In the genomic region with DNA sequence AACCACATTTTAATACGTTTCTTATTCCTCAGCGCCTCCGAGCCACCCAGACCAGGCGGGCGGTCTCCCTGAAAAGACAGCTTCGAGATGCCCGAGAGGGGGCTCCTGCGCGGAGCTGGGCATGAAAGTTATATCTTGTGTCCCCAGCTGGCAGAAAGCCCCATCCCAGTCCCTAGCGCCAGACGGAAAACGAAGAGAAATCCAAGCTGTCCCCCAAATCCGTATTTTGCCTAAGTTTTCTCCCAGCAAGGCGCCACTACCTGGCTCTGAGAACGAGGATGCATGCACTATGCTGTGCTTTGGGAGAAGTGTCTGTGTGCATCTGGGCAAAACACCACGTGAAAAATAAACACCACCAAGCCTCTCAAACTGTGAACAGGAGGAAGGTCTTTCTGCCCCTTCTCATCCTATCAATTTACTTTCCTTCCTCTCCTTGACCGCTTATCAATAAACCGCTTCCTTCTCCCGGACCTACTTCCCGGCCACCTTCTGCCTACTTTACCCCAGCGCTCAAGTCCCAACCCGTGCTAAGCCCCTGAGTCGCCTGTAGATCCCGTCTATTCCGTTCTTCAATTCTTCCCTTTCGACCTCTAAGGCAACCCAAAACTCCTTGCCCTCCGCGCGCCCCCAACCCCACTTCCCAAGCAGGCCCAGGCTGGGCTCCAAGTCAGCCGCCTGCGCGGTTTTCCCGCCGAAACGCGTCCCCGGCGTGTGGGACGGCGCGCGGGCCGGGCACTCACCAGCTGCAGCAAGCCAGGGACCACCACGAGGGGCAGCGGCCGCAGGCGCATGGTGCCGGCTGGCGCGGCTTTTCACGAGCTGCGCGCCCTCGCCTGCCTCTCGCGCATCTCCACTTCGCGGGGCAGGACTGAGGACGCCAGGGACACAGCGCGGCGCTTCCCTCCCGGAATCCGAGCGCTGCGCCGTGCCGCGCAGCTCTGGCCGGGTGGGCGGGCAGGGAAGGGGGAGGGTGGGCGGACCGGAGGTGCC, we compare ENCODE assay signal across 9 cellular contexts.
DNase-seq lines count a peak whose midpoint lies in the region; ATAC-seq and TF ChIP-seq lines count a peak whose summit lies in the region.
"Had no signal": no experiment of that assay in that cellular context is flagged by ENCODE, and none has a peak within 500 bp of the region (broad histone marks: within the 10 kb centered on the region; RNA-seq: fewer than 3 reads in every experiment).

A gene (minus strand): TSS at position 940 of the 990 bp plus-strand sequence. CDS start 149 bp downstream, at position 791.

- CTCF ChIA-PET in GM10248 (lab: Yijun Ruan, JAX): interaction anchor here (1.8 kb wide), 1 partner anchor 7 kb away, joined by 7 read pairs; no protein-coding TSS in a partner anchor

- no peak within 1 kb of the TSS for H3K9ac ChIP-seq in stomach smooth muscle (ENCODE audit: low read length in 2 of 2)

- peaks cover 6% of the 10 kb centered on the region for H3K4me1 ChIP-seq in stomach smooth muscle (ENCODE audit: control insufficient read depth, insufficient read depth, low read length)

- no peak for TF ChIP-seq CTCF in astrocyte of the spinal cord (IDR thresholded peaks at IDR 0.05; ENCODE audit: low read depth, low read length)
- no peak for TF ChIP-seq CTCF in GM10248 (IDR thresholded peaks at IDR 0.05; ENCODE audit: control extremely low read depth, extremely low read depth, low read depth, missing control alignments)

- POLR2A ChIA-PET in GM10248 (lab: Yijun Ruan, JAX): interaction anchor here (0.6 to 0.7 kb wide), 2 partner anchors 150 to 155 kb away, joined by 3 to 4 read pairs; no protein-coding TSS in a partner anchor

- DNase-seq in DMS 273 (lab: John Stamatoyannopoulos, UW; ENCODE audit: unreplicated experiment): peak; percentile 82
- no peak for DNase-seq in DMS 273 treated with DMSO at 0.1 percent for 48 hours (lab: John Stamatoyannopoulos, UW)
- DNase-seq in astrocyte of the spinal cord (ENCODE audit: low read depth, low spot score): no peak
- DNase-seq in kidney tubule cell (ENCODE audit: low spot score): peak; percentile 17
- no peak for DNase-seq in GM10248 (ENCODE audit: extremely low spot score)
- no peak for DNase-seq in MV-4-11 (lab: John Stamatoyannopoulos, UW)

- H3K27me3 ChIP-seq in stomach smooth muscle (ENCODE audit: control insufficient read depth in 1 of 2, insufficient read depth in 2 of 2, low read length in 2 of 2): peaks cover 30 to 38% of the 10 kb centered on the region in 2 donors

- H3K36me3 ChIP-seq in stomach smooth muscle (ENCODE audit: control insufficient read depth in 2 of 2, insufficient read depth in 2 of 2, low read length in 2 of 2): no peaks in the 10 kb centered on the region

- in situ Hi-C loops in astrocyte of the spinal cord (cut with HindIII; ENCODE audit: low sequenced_read_pairs): no loop called here

- H3K4me3 ChIP-seq in astrocyte of the spinal cord (ENCODE audit: low read depth, low read length): peak within 1 kb of the TSS; percentile 20
- peak within 1 kb of the TSS; percentile 57 to 61 for H3K4me3 ChIP-seq in stomach smooth muscle (ENCODE audit: low read length in 2 of 2)

- ATAC-seq in HG03095 (IDR thresholded peaks at IDR 0.05; ENCODE audit: unreplicated experiment): no peak

- H3K9me3 ChIP-seq in stomach smooth muscle (ENCODE audit: control insufficient read depth in 2 of 2, low read length in 2 of 2): no peaks in the 10 kb centered on the region

- H3K27ac ChIP-seq in stomach smooth muscle (ENCODE audit: low read length): no peak within 1 kb of the TSS
- H3K27ac ChIP-seq: 22Rv1 had no signal

Comparison
In these comparisons a context has a peak if more than half of its experiments do, and no peak if none do; other contexts are left out.
1. DNase-seq: peak in DMS 273 (single experiment) and kidney tubule cell (single experiment); none in DMS 273 treated with DMSO at 0.1 percent for 48 hours (single experiment), astrocyte of the spinal cord (single experiment), GM10248 (single experiment) and MV-4-11 (single experiment).